Comparison of ENCODE assay signal across 1 cellular context in genomic region chr11:124865902-124866851, GRCh38.
TF ChIP-seq lines count a peak whose summit lies in the region.

No MANE protein-coding gene starts in this region.

TF ChIP-seq in HepG2, 621 proteins besides CTCF, POLR2A, EP300 and RAD21 (continued from another document):
- TF ChIP-seq UBTF (CRISPR knock-in tag; IDR thresholded peaks at IDR 0.05): 0 out of 2 replicates have a peak, but pooled peaks have one; percentile 17
- no peak for TF ChIP-seq SOX13 (IDR thresholded peaks at IDR 0.05)
- no peak for TF ChIP-seq SOX13 (CRISPR knock-in tag; conservative IDR thresholded peaks at IDR 0.05 in 1 of 2, IDR thresholded peaks at IDR 0.05 in 1 of 2)
- 0 out of 2 replicates have a peak, but pooled peaks have one; percentile 33 for TF ChIP-seq ZNF776 (CRISPR knock-in tag; IDR thresholded peaks at IDR 0.05)
- TF ChIP-seq DR1 (CRISPR knock-in tag; IDR thresholded peaks at IDR 0.05): no peak
- TF ChIP-seq TFDP1 (CRISPR knock-in tag; IDR thresholded peaks at IDR 0.05; ENCODE audit: borderline replicate concordance): peak; percentile 61; the same call in 1 of the 2 replicates
- TF ChIP-seq ZNF75D (CRISPR knock-in tag; IDR thresholded peaks at IDR 0.05; ENCODE audit: borderline replicate concordance): no peak
- 0 out of 2 replicates have a peak, but pooled peaks have one; percentile 32 for TF ChIP-seq ZNF431 (CRISPR knock-in tag; IDR thresholded peaks at IDR 0.05; ENCODE audit: borderline replicate concordance, low read depth)
- TF ChIP-seq ERF (CRISPR knock-in tag; IDR thresholded peaks at IDR 0.05): 0 out of 2 replicates have a peak, but pooled peaks have one; percentile 26
- TF ChIP-seq ZNF616 (CRISPR knock-in tag; IDR thresholded peaks at IDR 0.05; ENCODE audit: low read depth): peak; percentile 72; the same call in 1 of the 2 replicates
- no peak for TF ChIP-seq ZNF256 (CRISPR knock-in tag; conservative IDR thresholded peaks at IDR 0.05)
- TF ChIP-seq GPBP1L1 (CRISPR knock-in tag; IDR thresholded peaks at IDR 0.05): no peak
- 0 out of 2 replicates have a peak, but pooled peaks have one; percentile 27 for TF ChIP-seq MIER2 (CRISPR knock-in tag; IDR thresholded peaks at IDR 0.05)
- TF ChIP-seq SAFB2 (CRISPR knock-in tag; IDR thresholded peaks at IDR 0.05; ENCODE audit: borderline replicate concordance, low read depth): no peak
- no peak for TF ChIP-seq ZSCAN30 (CRISPR knock-in tag; IDR thresholded peaks at IDR 0.05)
- TF ChIP-seq ARID5B (CRISPR knock-in tag; IDR thresholded peaks at IDR 0.05): 0 out of 2 replicates have a peak, but pooled peaks have one; percentile 12
- TF ChIP-seq ZFP82 (CRISPR knock-in tag; IDR thresholded peaks at IDR 0.05; ENCODE audit: borderline replicate concordance): no peak
- TF ChIP-seq ZKSCAN5 (CRISPR knock-in tag; IDR thresholded peaks at IDR 0.05): no peak
- TF ChIP-seq SMYD3 (CRISPR knock-in tag; IDR thresholded peaks at IDR 0.05): no peak
- TF ChIP-seq IRX3 (CRISPR knock-in tag; IDR thresholded peaks at IDR 0.05; ENCODE audit: borderline replicate concordance, low read depth): no peak
- 0 out of 2 replicates have a peak, but pooled peaks have one; percentile 30 for TF ChIP-seq KAT8 (CRISPR knock-in tag; IDR thresholded peaks at IDR 0.05)
- TF ChIP-seq ZNF589 (CRISPR knock-in tag; conservative IDR thresholded peaks at IDR 0.05): 0 out of 2 replicates have a peak, but pooled peaks have one; percentile 30
- TF ChIP-seq GMEB2 (CRISPR knock-in tag; IDR thresholded peaks at IDR 0.05; ENCODE audit: low read depth): no peak
- TF ChIP-seq TIGD3 (CRISPR knock-in tag; IDR thresholded peaks at IDR 0.05; ENCODE audit: borderline replicate concordance): no peak
- no peak for TF ChIP-seq ZFX (CRISPR knock-in tag; IDR thresholded peaks at IDR 0.05; ENCODE audit: low read depth)
- TF ChIP-seq ZNF207 (IDR thresholded peaks at IDR 0.05; ENCODE audit: borderline replicate concordance): no peak
- no peak for TF ChIP-seq STAT5B (CRISPR knock-in tag; IDR thresholded peaks at IDR 0.05)
- no peak for TF ChIP-seq AKAP8 (CRISPR knock-in tag; IDR thresholded peaks at IDR 0.05)
- TF ChIP-seq ZNF501 (CRISPR knock-in tag; IDR thresholded peaks at IDR 0.05): peak; percentile 72
- TF ChIP-seq ZBTB10 (CRISPR knock-in tag; IDR thresholded peaks at IDR 0.05; ENCODE audit: borderline replicate concordance): no peak
- TF ChIP-seq NFKB2 (CRISPR knock-in tag; IDR thresholded peaks at IDR 0.05; ENCODE audit: borderline replicate concordance): peak; percentile 48; the same call in 1 of the 2 replicates
- peak; percentile 30; the same call in 1 of the 2 replicates for TF ChIP-seq ZNF747 (CRISPR knock-in tag; IDR thresholded peaks at IDR 0.05; ENCODE audit: borderline replicate concordance)
- TF ChIP-seq ZBTB42 (CRISPR knock-in tag; IDR thresholded peaks at IDR 0.05): 0 out of 2 replicates have a peak, but pooled peaks have one; percentile 43
- TF ChIP-seq ZNF580 (CRISPR knock-in tag; IDR thresholded peaks at IDR 0.05; ENCODE audit: borderline replicate concordance, low read depth): no peak
- peak; percentile 43; the same call in 1 of the 2 replicates for TF ChIP-seq ZNF691 (CRISPR knock-in tag; IDR thresholded peaks at IDR 0.05; ENCODE audit: borderline replicate concordance, low read depth)
- TF ChIP-seq KLF15 (CRISPR knock-in tag; IDR thresholded peaks at IDR 0.05; ENCODE audit: borderline replicate concordance): 0 out of 2 replicates have a peak, but pooled peaks have one; percentile 53
- no peak for TF ChIP-seq SNAPC2 (CRISPR knock-in tag; IDR thresholded peaks at IDR 0.05)
- TF ChIP-seq JUN (CRISPR knock-in tag; IDR thresholded peaks at IDR 0.05): 0 out of 2 replicates have a peak, but pooled peaks have one; percentile 47
- no peak for TF ChIP-seq HIC2 (CRISPR knock-in tag; IDR thresholded peaks at IDR 0.05; ENCODE audit: low read depth)
